In genomic region chr6:5482619-5483018, GRCh38 we compare ENCODE assay signal across 29 cellular contexts.
"Had no signal": no experiment of that assay in that cellular context is flagged by ENCODE, and none has a peak within 500 bp of the region (broad histone marks: within the 10 kb centered on the region; RNA-seq: fewer than 3 reads in every experiment).

No MANE protein-coding gene starts in this region.

- FAIRE-seq: bronchial epithelial cell, frontal cortex had no signal

- H3K4me3 ChIP-seq: ascending aorta had no signal

- ATAC-seq: activated CD4-positive, CD25-positive, alpha-beta regulatory T cell treated with anti-CD3 and anti-CD28 coated beads, Interleukin-2, amount 50 U/mL, for 24 hours; activated CD8-positive, alpha-beta T cell treated with anti-CD3 and anti-CD28 coated beads for 36 hours; activated T-cell treated with anti-CD3 and anti-CD28 coated beads, Interleukin-2, amount 50 U/mL, for 4 hours; activated T-helper 17 cell treated with anti-CD3 and anti-CD28 coated beads, Interleukin-2, amount 50 U/mL, for 72 hours; esophagus mucosa; T-helper 17 cell had no signal

- H3K36me3 ChIP-seq: ascending aorta, brain microvascular endothelial cell, WERI-Rb-1 had no signal

- DNase-seq: activated B cell treated with CpG ODN at 0.5 μM for 24 hours; activated CD4-positive, alpha-beta T cell treated with anti-CD3 and anti-CD28 coated beads for 48 hours; activated CD4-positive, alpha-beta T cell treated with anti-CD3 and anti-CD28 coated beads, Interleukin-2, amount 50 U/mL, for 1 hour; activated CD4-positive, alpha-beta T cell treated with anti-CD3 and anti-CD28 coated beads, Interleukin-2, amount 50 U/mL, for 48 hours; activated CD8-positive, alpha-beta memory T cell treated with anti-CD3 and anti-CD28 coated beads for 24 hours; activated CD8-positive, alpha-beta T cell treated with anti-CD3 and anti-CD28 coated beads for 36 hours; activated effector memory CD4-positive, alpha-beta T cell treated with Interleukin-2 at 50 U/mL for 16 hours; activated gamma-delta T cell treated with Interleukin-2 at 50 U/mL for 16 hours; activated naive CD4-positive, alpha-beta T cell treated with anti-CD3 and anti-CD28 coated beads, Interleukin-2, amount 50 U/mL, for 16 hours; activated naive CD4-positive, alpha-beta T cell treated with Interleukin-2 at 50 U/mL for 16 hours; activated T-cell treated with anti-CD3 and anti-CD28 coated beads, Interleukin-2, amount 50 U/mL, for 4 hours; brain microvascular endothelial cell; cortex of kidney; effector CD8-positive, alpha-beta T cell; foreskin fibroblast; head of caudate nucleus; T-helper 1 cell; T-helper 17 cell; T1000; WERI-Rb-1 had no signal

- H3K27me3 ChIP-seq: ascending aorta, brain microvascular endothelial cell had no signal

- H3K4me3 Mint-ChIP-seq: activated B cell treated with CpG ODN at 0.5 μM for 24 hours; activated CD8-positive, alpha-beta T cell treated with anti-CD3 and anti-CD28 coated beads for 36 hours; activated naive CD8-positive, alpha-beta T cell; activated T-cell treated with anti-CD3 and anti-CD28 coated beads, Interleukin-2, amount 50 U/mL, for 4 hours; activated T-helper 17 cell treated with anti-CD3 and anti-CD28 coated beads, Interleukin-2, amount 50 U/mL, for 72 hours; central memory CD8-positive, alpha-beta T cell; T-helper 17 cell; T-helper 2 cell treated with Interferon-gamma antibody and Interleukin-4, amounts not matched to agents 5 μg/mL and 100 μg/mL, for 36 hours had no signal

- H3K9me3 ChIP-seq: ascending aorta had no signal

- H3K27ac Mint-ChIP-seq: activated B cell treated with CpG ODN at 0.5 μM for 24 hours; activated CD8-positive, alpha-beta T cell treated with anti-CD3 and anti-CD28 coated beads for 36 hours; activated naive CD8-positive, alpha-beta T cell; T-helper 17 cell; T-helper 2 cell treated with Interferon-gamma antibody and Interleukin-4, amounts not matched to agents 5 μg/mL and 100 μg/mL, for 36 hours had no signal

- H3K9me3 Mint-ChIP-seq: activated B cell treated with CpG ODN at 0.5 μM for 24 hours; activated CD8-positive, alpha-beta T cell treated with anti-CD3 and anti-CD28 coated beads for 36 hours; activated T-cell treated with anti-CD3 and anti-CD28 coated beads, Interleukin-2, amount 50 U/mL, for 4 hours; activated T-helper 17 cell treated with anti-CD3 and anti-CD28 coated beads, Interleukin-2, amount 50 U/mL, for 72 hours; central memory CD8-positive, alpha-beta T cell; T-helper 2 cell treated with Interferon-gamma antibody and Interleukin-4, amounts not matched to agents 5 μg/mL and 100 μg/mL, for 36 hours had no signal

- H3K4me1 Mint-ChIP-seq: activated T-helper 17 cell treated with anti-CD3 and anti-CD28 coated beads, Interleukin-2, amount 50 U/mL, for 72 hours had no signal

- H3K27ac ChIP-seq: ascending aorta, brain microvascular endothelial cell, WERI-Rb-1 had no signal

- H3K4me1 ChIP-seq: ascending aorta had no signal

- H3K27me3 Mint-ChIP-seq: activated B cell treated with CpG ODN at 0.5 μM for 24 hours; activated CD8-positive, alpha-beta T cell treated with anti-CD3 and anti-CD28 coated beads for 36 hours; activated naive CD8-positive, alpha-beta T cell; activated T-helper 17 cell treated with anti-CD3 and anti-CD28 coated beads, Interleukin-2, amount 50 U/mL, for 72 hours; central memory CD8-positive, alpha-beta T cell; T-helper 17 cell had no signal

- H3K36me3 Mint-ChIP-seq: activated naive CD8-positive, alpha-beta T cell had no signal
